In the genomic region with DNA sequence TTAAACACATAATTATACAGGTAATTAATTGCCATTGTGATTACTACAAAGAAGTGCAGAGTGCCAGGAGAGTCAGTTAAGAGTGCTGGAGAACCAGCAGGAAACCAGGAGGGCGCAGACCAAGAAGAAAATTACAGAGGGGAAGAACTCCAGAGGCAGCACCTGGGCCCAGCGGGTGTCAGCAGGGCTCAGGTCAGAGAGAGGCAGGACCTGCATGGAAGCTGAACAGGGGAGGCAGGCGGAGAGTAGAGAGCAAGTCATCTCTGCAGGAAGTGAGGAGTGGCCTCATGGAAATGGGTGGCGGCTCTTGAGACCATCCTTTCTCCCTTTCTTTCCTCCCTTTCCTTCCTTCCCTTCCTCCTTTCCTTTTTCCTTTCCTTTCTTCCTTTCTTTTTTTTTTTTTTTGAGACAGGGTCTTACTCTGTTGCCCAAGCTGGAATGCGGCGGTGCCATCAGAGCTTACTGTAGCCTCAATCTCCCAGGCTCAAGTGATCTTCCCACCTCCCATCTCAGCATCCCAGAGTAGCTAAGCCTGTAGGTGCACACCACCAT, we compare ENCODE assay signal across 16 cellular contexts.
"Had no signal": no experiment of that assay in that cellular context is flagged by ENCODE, and none has a peak within 500 bp of the region (broad histone marks: within the 10 kb centered on the region; RNA-seq: fewer than 3 reads in every experiment).

No MANE protein-coding gene starts in this region.

- H3K4me3 ChIP-seq: ovary, sigmoid colon had no signal

- DNase-seq: activated CD8-positive, alpha-beta memory T cell treated with anti-CD3 and anti-CD28 coated beads, Interleukin-2, amount 50 U/mL, for 4 hours; activated CD8-positive, alpha-beta T cell treated with anti-CD3 and anti-CD28 coated beads for 36 hours; activated naive CD4-positive, alpha-beta T cell; activated T-cell treated with anti-CD3 and anti-CD28 coated beads, Interleukin-2, amount 50 U/mL, for 72 hours; aorta; foreskin melanocyte; head of caudate nucleus; kidney; mesendoderm; nephron progenitor cell; ovary; sigmoid colon; stimulated activated CD4-positive, alpha-beta T cell treated with anti-CD3 and anti-CD28 coated beads, Interleukin-2, amount 100 ng/mL, for 24 hours; stimulated activated naive CD4-positive, alpha-beta T cell; T-helper 9 cell; trophoblast cell had no signal

- H3K27me3 ChIP-seq: ovary had no signal

- ATAC-seq: activated CD8-positive, alpha-beta T cell treated with anti-CD3 and anti-CD28 coated beads for 36 hours; activated T-cell treated with anti-CD3 and anti-CD28 coated beads, Interleukin-2, amount 50 U/mL, for 72 hours had no signal

- H3K36me3 ChIP-seq: ovary, sigmoid colon had no signal

- H3K27ac ChIP-seq: ovary, sigmoid colon had no signal

- H3K9me3 ChIP-seq: ovary, sigmoid colon had no signal
